Comparison of ENCODE assay signal across 10 cellular contexts in the genomic region with DNA sequence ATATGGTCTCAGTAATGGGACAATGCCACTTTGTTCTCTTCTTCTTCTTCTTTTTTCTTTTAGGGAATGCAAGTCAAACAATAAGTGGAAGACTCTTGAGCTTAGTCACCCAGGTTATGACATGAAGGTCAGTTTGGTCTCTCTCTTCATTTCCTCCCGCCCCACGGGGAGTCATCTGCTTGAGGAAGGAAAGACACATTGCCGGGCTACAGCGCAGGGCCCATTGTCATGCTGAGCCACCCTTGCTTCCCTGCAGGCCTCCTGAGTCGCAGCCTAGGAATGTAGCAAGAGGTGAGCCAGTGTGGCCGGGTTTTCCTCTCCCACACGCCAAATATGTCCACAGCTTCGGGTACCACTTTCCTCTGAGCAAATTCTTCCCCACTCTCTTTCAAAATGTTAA. TPM values are rescaled to one million over a fixed set of nuclear protein-coding genes. Genes with fewer than 3 reads are reported as not detected.
A peak's percentile ranks its signal among the peaks of the same experiment; 100 is the strongest.
DNase-seq lines count a peak whose midpoint lies in the region; ATAC-seq, FAIRE-seq and TF ChIP-seq lines count a peak whose summit lies in the region.
"Had no signal": no experiment of that assay in that cellular context is flagged by ENCODE, and none has a peak within 500 bp of the region (broad histone marks: within the 10 kb centered on the region; RNA-seq: fewer than 3 reads in every experiment).

No MANE protein-coding gene starts in this region.

- H3K27ac Mint-ChIP-seq in CD14-positive monocyte: peak overlapping the region; percentile 92 to 99 (median 96)
- H3K27ac Mint-ChIP-seq: activated B cell treated with CpG ODN at 0.5 μM for 24 hours had no signal

- WGBS in K562 (ENCODE audit: insufficient coverage, low coverage, missing lambda C conversion rate): 38% methylated on average over 7 of the region's 8 CpGs

- BruUV-seq in K562 (replicated peaks; lab: Mats Ljungman, UMichigan): no TSS peak

- H3K9ac ChIP-seq in K562 (ENCODE audit: insufficient read depth in 1 of 2, low read depth in 2 of 2, low read length in 2 of 2): peak overlapping the region in 1 of 2 experiments; percentile 62; a peak in 1 of 4 replicates

- H3K4me1 ChIP-seq in K562 (replicated peaks in 1 of 2; ENCODE audit: control insufficient read depth in 2 of 2, insufficient read depth in 2 of 2, low read length in 2 of 2): peaks cover 0 to 13% of the 10 kb centered on the region in 2 experiments; a peak in 2 of 5 replicates

- no peaks in the 10 kb centered on the region for H3K36me3 Mint-ChIP-seq in CD14-positive monocyte

- TF ChIP-seq CTCF in CD14-positive monocyte (IDR thresholded peaks at IDR 0.05): no peak
- TF ChIP-seq CTCF in K562 (IDR thresholded peaks at IDR 0.05 in 2 of 3, conservative IDR thresholded peaks at IDR 0.05 in 1 of 3; ENCODE audit: insufficient read depth in 2 of 3, low read depth in 1 of 3, low read length in 3 of 3): no peak
- no peak for TF ChIP-seq CTCF in WERI-Rb-1 (IDR thresholded peaks at IDR 0.05; ENCODE audit: low read depth, low read length)

- peak overlapping the region; percentile 54 to 64 for H3K4me3 Mint-ChIP-seq in CD14-positive monocyte
- H3K4me3 Mint-ChIP-seq: activated B cell treated with CpG ODN at 0.5 μM for 24 hours had no signal

- H3K4me3 ChIP-seq in K562 (no peak overlapping the region), WERI-Rb-1 (ENCODE audit: low read depth, low read length) (no peak overlapping the region)
- H3K4me3 ChIP-seq: vagina had no signal

- no peaks in the 10 kb centered on the region for H3K9me3 ChIP-seq in K562 (replicated peaks; ENCODE audit: control insufficient read depth, insufficient read depth, low read depth, low read length)
- H3K9me3 ChIP-seq in WERI-Rb-1 (ENCODE audit: severe bottlenecking): no peaks in the 10 kb centered on the region
- H3K9me3 ChIP-seq: vagina had no signal

- peaks cover 45% of the 10 kb centered on the region for H3K4me1 Mint-ChIP-seq in CD14-positive monocyte
- H3K4me1 Mint-ChIP-seq: activated B cell treated with CpG ODN at 0.5 μM for 24 hours had no signal

- no peaks in the 10 kb centered on the region for H3K79me2 ChIP-seq in K562 (ENCODE audit: control insufficient read depth, insufficient read depth, low read length)

- TF ChIP-seq POLR2A in K562 (conservative IDR thresholded peaks at IDR 0.05): no peak

- in situ Hi-C loops in K562 (cut with MboI): no loop called here

- H3K27ac ChIP-seq in K562 (ENCODE audit: extremely low read depth, low read depth, low read length) (no peak overlapping the region), WERI-Rb-1 (no peak overlapping the region)
- H3K27ac ChIP-seq: vagina had no signal

- H3K9me3 Mint-ChIP-seq in CD14-positive monocyte: peaks cover 0 to 2% (median 0%) of the 10 kb centered on the region in 7 donors
- H3K9me3 Mint-ChIP-seq: activated B cell treated with CpG ODN at 0.5 μM for 24 hours had no signal

- no peaks in the 10 kb centered on the region for H3K36me3 ChIP-seq in K562 (ENCODE audit: control insufficient read depth, insufficient read depth, low read length)
- no peaks in the 10 kb centered on the region for H3K36me3 ChIP-seq in WERI-Rb-1
- H3K36me3 ChIP-seq: vagina had no signal

- H3K9me1 ChIP-seq in K562 (ENCODE audit: control insufficient read depth, insufficient read depth, low read length): no peaks in the 10 kb centered on the region

- peak; percentile 76 for ATAC-seq in K562

- DNase-seq in CD14-positive monocyte (ENCODE audit: low spot score): peak; percentile 93
- DNase-seq in LHCN-M2 (ENCODE audit: low read depth): peak; percentile 85
- DNase-seq in K562 (ENCODE audit: extremely low read depth in 1 of 4, low spot score in 3 of 4): peak in 2 of 4 experiments; percentile 28 to 56
- peak; percentile 38 for DNase-seq in iris pigment epithelial cell (ENCODE audit: low read depth)
- no peak for DNase-seq in T1000 (lab: John Stamatoyannopoulos, UW)
- no peak for DNase-seq in NCI-H1930 (lab: John Stamatoyannopoulos, UW)
- no peak for DNase-seq in NCI-H2171 treated with DMSO at 0.1 percent for 48 hours (lab: John Stamatoyannopoulos, UW)
- no peak for DNase-seq in WERI-Rb-1
- DNase-seq: activated B cell treated with CpG ODN at 0.5 μM for 24 hours had no signal

- intact Hi-C loops in CD14-positive monocyte (cut with micrococcal nuclease) (loop anchor here (5.0 to 10.0 kb wide), 2 partner anchors 47 to 75 kb away; a partner anchor contains a TSS), K562 (cut with micrococcal nuclease) (no loop called here)

- no peak for TF ChIP-seq EP300 in K562 (IDR thresholded peaks at IDR 0.05; ENCODE audit: low read length)

- H3K27me3 Mint-ChIP-seq in CD14-positive monocyte (ENCODE audit: low read depth in 3 of 3): no peaks in the 10 kb centered on the region
- H3K27me3 Mint-ChIP-seq: activated B cell treated with CpG ODN at 0.5 μM for 24 hours had no signal

- POLR2A ChIA-PET in K562 (lab: Yijun Ruan, JAX): interaction anchor here (1.1 kb wide), 1 partner anchor 13 kb away, joined by 3 read pairs; no protein-coding TSS in a partner anchor

- no peaks in the 10 kb centered on the region for H4K20me1 ChIP-seq in K562 (replicated peaks; ENCODE audit: control insufficient read depth, insufficient read depth, low read length)

- CTCF ChIA-PET in K562 (lab: Yijun Ruan, JAX; ENCODE audit: low intra/inter-chr PET ratio): interaction anchor here (0.6 kb wide), 1 partner anchor 471 kb away, joined by 3 read pairs; no protein-coding TSS in a partner anchor

- peak; percentile 58 for FAIRE-seq in K562 (lab: Jason Lieb, UNC)

- TF ChIP-seq RAD21 in K562 (CRISPR knock-in tag; conservative IDR thresholded peaks at IDR 0.05 in 1 of 2, IDR thresholded peaks at IDR 0.05 in 1 of 2): no peak

- no peaks in the 10 kb centered on the region for H3K27me3 ChIP-seq in K562 (ENCODE audit: control insufficient read depth in 2 of 2, insufficient read depth in 2 of 2, low read length in 2 of 2)
- H3K27me3 ChIP-seq in WERI-Rb-1 (ENCODE audit: insufficient read depth, low read depth, severe bottlenecking): no peaks in the 10 kb centered on the region
- H3K27me3 ChIP-seq: vagina had no signal

- peak overlapping the region; percentile 78 for H2AFZ ChIP-seq in K562 (ENCODE audit: low read depth, low read length)

- peak overlapping the region; percentile 26; the same call in 1 of the 2 replicates for H3K4me2 ChIP-seq in K562 (ENCODE audit: insufficient read depth, low read length)

TF ChIP-seq in K562, 482 proteins besides CTCF, POLR2A, EP300 and RAD21 (continues in another document):
- TF ChIP-seq, protein P1, sequence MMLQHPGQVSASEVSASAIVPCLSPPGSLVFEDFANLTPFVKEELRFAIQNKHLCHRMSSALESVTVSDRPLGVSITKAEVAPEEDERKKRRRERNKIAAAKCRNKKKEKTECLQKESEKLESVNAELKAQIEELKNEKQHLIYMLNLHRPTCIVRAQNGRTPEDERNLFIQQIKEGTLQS (IDR thresholded peaks at IDR 0.05): peak; percentile 20; the same call in 1 of the 2 replicates
- TF ChIP-seq, protein P1 (CRISPR knock-in tag; conservative IDR thresholded peaks at IDR 0.05): no peak

RNA-seq across cellular contexts. Expression of a gene that starts 47.6 kb away (rescaled TPM):
- polyA plus RNA-seq in CD14-positive monocyte (10 to 100 TPM; 24.7 to 35.5 TPM), K562 (2011; rRNA removed) (11.3 and 13.9 TPM in 2 replicates), K562 (2014; fragmentation: Illumina TruSeq; extraction: Trizol) (9.4 and 9.8 TPM in 2 replicates), K562 (2014; fragmentation: Nextera tagmentation; extraction: Ambion mirVana) (10 to 100 TPM; 14.1 to 31.2 TPM), K562 (2014; rRNA removed) (12.3 and 12.9 TPM in 2 replicates)
- total RNA-seq in LHCN-M2 (2014; rRNA removed) (20.5 TPM in 2 replicates), K562 (2014; rRNA removed) (24.1 and 26.0 TPM in 2 replicates), K562 (2014; rRNA removed; fragmentation: Illumina TruSeq; extraction: Trizol) (15.8 and 18.9 TPM in 2 replicates), K562 (2015; rRNA removed; fragmentation: Illumina TruSeq; extraction: Trizol) (17.2 and 17.6 TPM in 2 replicates), K562 (2021) (27.9 and 30.0 TPM in 2 replicates)
- 8.9 TPM for polyA plus RNA-seq in LHCN-M2 (2012)
- total RNA-seq in K562 (2011; cell fraction: chromatin; rRNA removed; ENCODE audit: low replicate concordance): 16.2 and 18.9 TPM in 2 replicates
- 17.4 and 18.3 TPM in 2 replicates for total RNA-seq in K562 (2011; cell fraction: nucleolus; rRNA removed)
- total RNA-seq in K562 (2011; cell fraction: nucleoplasm; rRNA removed): 24.3 and 34.3 TPM in 2 replicates
- 14.5 and 18.0 TPM in 2 replicates for polyA plus RNA-seq in K562 (2011; cell fraction: cytosol; rRNA removed)
- polyA plus RNA-seq in K562 (2011; cell fraction: nucleus; rRNA removed): 9.8 and 12.2 TPM in 2 replicates
- 9.2 and 15.0 TPM in 2 replicates for polyA plus RNA-seq in K562 (2012)
- 25.3 and 30.5 TPM in 2 replicates for polyA minus RNA-seq in K562 (2011; rRNA and poly(A)+ RNA removed)
- 33.8 and 35.9 TPM in 2 replicates for polyA minus RNA-seq in K562 (2011; cell fraction: cytosol; rRNA and poly(A)+ RNA removed)
- 19.1 and 28.9 TPM in 2 replicates for polyA minus RNA-seq in K562 (2011; cell fraction: nucleus; rRNA and poly(A)+ RNA removed)

Comparison
In these comparisons a context has a peak if more than half of its experiments do, and no peak if none do; other contexts are left out.
1. DNase-seq: peak in CD14-positive monocyte (single experiment), LHCN-M2 (single experiment) and iris pigment epithelial cell (single experiment); none in T1000 (single experiment), NCI-H1930 (0 of 2), NCI-H2171 treated with DMSO at 0.1 percent for 48 hours (single experiment) and WERI-Rb-1 (single experiment).